Comparison of ENCODE assay signal across 13 cellular contexts in genomic region chr13:102089722-102090121, GRCh38.
DNase-seq lines count a peak whose midpoint lies in the region; ATAC-seq and TF ChIP-seq lines count a peak whose summit lies in the region.
"Had no signal": no experiment of that assay in that cellular context is flagged by ENCODE, and none has a peak within 500 bp of the region (broad histone marks: within the 10 kb centered on the region; RNA-seq: fewer than 3 reads in every experiment).

No MANE protein-coding gene starts in this region.

- H3K4me3 ChIP-seq in heart left ventricle (no peak overlapping the region), heart right ventricle (no peak overlapping the region), right cardiac atrium (ENCODE audit: low read length) (no peak overlapping the region), gastrocnemius medialis (no peak overlapping the region)
- H3K4me3 ChIP-seq: GM23248 had no signal

- intact Hi-C loops in heart left ventricle (cut with DNase I) (loop anchor here in 5 of 10 donors (5.0 to 10.0 kb wide), 4 partner anchors 65 to 147 kb away; no protein-coding TSS in a partner anchor), heart right ventricle (cut with DNase I) (loop anchor here in 5 of 10 donors (5.0 to 10.0 kb wide), 4 partner anchors 75 to 313 kb away; partner anchors contain the start of gene FGF14 (in 1 of the 5)), right cardiac atrium (cut with DNase I) (loop anchor here in 1 of 4 donors (10.0 kb wide), 1 partner anchor 145 kb away; no protein-coding TSS in a partner anchor), gastrocnemius medialis (cut with DNase I; ENCODE audit: low total_unique reads) (loop anchor here (1.0 to 5.0 kb wide), 3 partner anchors 77 to 303 kb away; no protein-coding TSS in a partner anchor)
- intact Hi-C loops in activated T-helper 1 cell treated with anti-CD3 and anti-CD28 coated beads, Interleukin-12 subunit alpha, Interleukin-12 subunit beta, Interleukin-2, Interleukin-4 antibody, amounts not matched to agents 30 ng/mL and 10 ng/mL and 1 ng/mL, durations not matched to agents 14 hours and 24 hours and 36 hours (cut with micrococcal nuclease): no loop called here

- H3K36me3 ChIP-seq in heart left ventricle: no peaks in the 10 kb centered on the region
- H3K36me3 ChIP-seq in heart right ventricle: no peaks in the 10 kb centered on the region
- no peaks in the 10 kb centered on the region for H3K36me3 ChIP-seq in gastrocnemius medialis

- in situ Hi-C loops in gastrocnemius medialis (cut with MboI; ENCODE audit: low sequenced_read_pairs in 4 of 4): no loop called here

- no peaks in the 10 kb centered on the region for H3K9me3 Mint-ChIP-seq in activated T-helper 1 cell treated with anti-CD3 and anti-CD28 coated beads, Interleukin-12 subunit alpha, Interleukin-12 subunit beta, Interleukin-2, Interleukin-4 antibody, amounts not matched to agents 30 ng/mL and 10 ng/mL and 1 ng/mL, durations not matched to agents 14 hours and 24 hours and 36 hours

- H3K27me3 ChIP-seq in heart left ventricle (no peaks in the 10 kb centered on the region), heart right ventricle (no peaks in the 10 kb centered on the region), right cardiac atrium (ENCODE audit: control insufficient read depth, insufficient read depth) (no peaks in the 10 kb centered on the region), gastrocnemius medialis (no peaks in the 10 kb centered on the region)

- H3K27ac ChIP-seq in heart left ventricle (peak overlapping the region; percentile 40 to 82 (median 67)), heart right ventricle (peak overlapping the region; percentile 5 to 74 (median 55)), right cardiac atrium (ENCODE audit: low read length) (no peak overlapping the region), gastrocnemius medialis (peak overlapping the region in 3 of 4 donors; percentile 5 to 64 (median 49))
- H3K27ac ChIP-seq: GM23248 had no signal

- ATAC-seq in heart left ventricle (peak; percentile 82 to 91 (median 84)), heart right ventricle (peak in 7 of 8 donors; percentile 38 to 94 (median 80)), right cardiac atrium (peak; percentile 44 to 72), gastrocnemius medialis (no peak)

- no peaks in the 10 kb centered on the region for H3K4me1 Mint-ChIP-seq in activated T-helper 1 cell treated with anti-CD3 and anti-CD28 coated beads, Interleukin-12 subunit alpha, Interleukin-12 subunit beta, Interleukin-2, Interleukin-4 antibody, amounts not matched to agents 30 ng/mL and 10 ng/mL and 1 ng/mL, durations not matched to agents 14 hours and 24 hours and 36 hours (ENCODE audit: low read depth)
- H3K4me1 Mint-ChIP-seq: CD4-positive, alpha-beta memory T cell had no signal

- no peaks in the 10 kb centered on the region for H3K36me3 Mint-ChIP-seq in activated T-helper 1 cell treated with anti-CD3 and anti-CD28 coated beads, Interleukin-12 subunit alpha, Interleukin-12 subunit beta, Interleukin-2, Interleukin-4 antibody, amounts not matched to agents 30 ng/mL and 10 ng/mL and 1 ng/mL, durations not matched to agents 14 hours and 24 hours and 36 hours (ENCODE audit: low read depth)
- H3K36me3 Mint-ChIP-seq: CD4-positive, alpha-beta memory T cell had no signal

- H3K27me3 Mint-ChIP-seq in activated T-helper 1 cell treated with anti-CD3 and anti-CD28 coated beads, Interleukin-12 subunit alpha, Interleukin-12 subunit beta, Interleukin-2, Interleukin-4 antibody, amounts not matched to agents 30 ng/mL and 10 ng/mL and 1 ng/mL, durations not matched to agents 14 hours and 24 hours and 36 hours (ENCODE audit: insufficient read depth): no peaks in the 10 kb centered on the region

- H3K9me3 ChIP-seq in heart left ventricle: no peaks in the 10 kb centered on the region
- H3K9me3 ChIP-seq in heart right ventricle: no peaks in the 10 kb centered on the region
- no peaks in the 10 kb centered on the region for H3K9me3 ChIP-seq in right cardiac atrium (ENCODE audit: control insufficient read depth, low read length)
- no peaks in the 10 kb centered on the region for H3K9me3 ChIP-seq in gastrocnemius medialis

- no peak for TF ChIP-seq POLR2A in heart left ventricle (IDR thresholded peaks at IDR 0.05)
- no peak for TF ChIP-seq POLR2A in gastrocnemius medialis (IDR thresholded peaks at IDR 0.05)

- DNase-seq in heart left ventricle (no peak), heart right ventricle (no peak), right cardiac atrium (no peak), gastrocnemius medialis (no peak), middle frontal gyrus (ENCODE audit: extremely low spot score, low spot score) (no peak)
- no peak for DNase-seq in activated effector memory CD4-positive, alpha-beta T cell treated with anti-CD3 and anti-CD28 coated beads, Interleukin-2, amount 50 U/mL, for 16 hours
- no peak for DNase-seq in activated T-helper 1 cell treated with anti-CD3 and anti-CD28 coated beads, Interleukin-12 subunit alpha, Interleukin-12 subunit beta, Interleukin-2, Interleukin-4 antibody, amounts not matched to agents 30 ng/mL and 10 ng/mL and 1 ng/mL, durations not matched to agents 14 hours and 24 hours and 36 hours (ENCODE audit: low spot score)
- DNase-seq: CD4-positive, alpha-beta memory T cell; COR-L47; DND-41; H7; HCEC 1CT had no signal

- TF ChIP-seq CTCF in heart left ventricle (IDR thresholded peaks at IDR 0.05): no peak
- TF ChIP-seq CTCF in heart right ventricle (IDR thresholded peaks at IDR 0.05): no peak
- TF ChIP-seq CTCF in gastrocnemius medialis (IDR thresholded peaks at IDR 0.05 in 4 of 5, conservative IDR thresholded peaks at IDR 0.05 in 1 of 5): no peak

- H3K27ac Mint-ChIP-seq in activated T-helper 1 cell treated with anti-CD3 and anti-CD28 coated beads, Interleukin-12 subunit alpha, Interleukin-12 subunit beta, Interleukin-2, Interleukin-4 antibody, amounts not matched to agents 30 ng/mL and 10 ng/mL and 1 ng/mL, durations not matched to agents 14 hours and 24 hours and 36 hours: no peak overlapping the region
- H3K27ac Mint-ChIP-seq: CD4-positive, alpha-beta memory T cell had no signal

- H3K4me3 Mint-ChIP-seq in activated T-helper 1 cell treated with anti-CD3 and anti-CD28 coated beads, Interleukin-12 subunit alpha, Interleukin-12 subunit beta, Interleukin-2, Interleukin-4 antibody, amounts not matched to agents 30 ng/mL and 10 ng/mL and 1 ng/mL, durations not matched to agents 14 hours and 24 hours and 36 hours: no peak overlapping the region
- H3K4me3 Mint-ChIP-seq: CD4-positive, alpha-beta memory T cell had no signal

- H3K4me1 ChIP-seq in heart left ventricle (peaks cover 0 to 28% (median 0%) of the 10 kb centered on the region in 12 donors), heart right ventricle (peaks cover 0 to 32% (median 0%) of the 10 kb centered on the region in 9 donors), right cardiac atrium (ENCODE audit: control insufficient read depth, insufficient read depth, low read length) (peaks cover 2% of the 10 kb centered on the region), gastrocnemius medialis (peaks cover 11 to 18% of the 10 kb centered on the region in 2 donors)

Comparison
In these comparisons a context has a peak if more than half of its experiments do, and no peak if none do; other contexts are left out.
1. ATAC-seq: peak in heart left ventricle (4 of 4), heart right ventricle (7 of 8) and right cardiac atrium (2 of 2); none in gastrocnemius medialis (0 of 2).